8 cellular contexts compared by ENCODE assay signal in the genomic region with DNA sequence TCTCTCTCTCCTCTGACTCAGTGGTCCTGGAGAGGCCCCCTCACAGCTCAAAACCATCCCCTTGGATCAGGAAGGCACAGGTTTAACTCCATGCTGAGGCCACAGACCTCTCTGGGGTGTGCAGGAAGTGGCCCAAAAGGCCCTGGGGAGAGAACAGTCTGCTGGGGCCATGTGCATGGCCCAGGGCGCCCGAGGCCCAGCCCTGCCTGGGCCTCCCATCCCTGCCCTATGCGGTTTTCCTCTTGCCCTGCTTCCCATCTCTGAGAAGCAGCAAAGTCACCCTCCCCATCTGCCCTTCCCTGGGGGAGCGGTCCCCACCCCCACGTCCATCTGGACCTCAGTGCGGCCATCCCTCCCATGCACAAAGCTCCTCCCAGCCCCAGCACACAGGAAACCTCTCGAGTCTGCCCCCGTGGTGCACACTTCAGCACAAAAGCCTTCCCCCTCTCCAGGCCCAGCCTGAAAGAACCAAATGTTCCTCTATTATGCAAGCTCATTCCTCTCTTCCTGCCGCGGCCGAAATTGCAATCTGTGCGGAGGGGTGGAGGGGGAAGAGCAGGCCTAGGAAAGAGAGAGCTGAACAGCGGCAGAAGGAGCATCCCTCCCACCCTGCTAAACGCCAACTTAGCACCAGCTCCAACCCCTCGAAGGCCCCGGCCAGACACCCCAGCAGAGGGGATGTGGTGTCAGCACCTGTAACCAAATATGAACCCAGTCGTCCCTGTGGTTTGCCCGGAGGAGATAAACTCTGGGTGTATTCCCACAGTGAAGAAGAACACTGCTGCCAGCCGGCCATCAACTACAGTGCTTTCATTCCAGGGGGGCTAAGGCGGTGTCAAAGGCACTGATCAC.
A peak's percentile ranks its signal among the peaks of the same experiment; 100 is the strongest.
DNase-seq lines count a peak whose midpoint lies in the region; ATAC-seq lines count a peak whose summit lies in the region.

No MANE protein-coding gene starts in this region.

- DNase-seq in D341Med (ENCODE audit: low spot score) (peak; percentile 81), LHCN-M2 (ENCODE audit: low read depth) (peak; percentile 94), SK-MEL-5 (ENCODE audit: low read depth, low spot score) (peak; percentile 45), fibroblast of the conjunctiva (ENCODE audit: low read depth) (peak; percentile 83), nucleus accumbens (lab: John Stamatoyannopoulos, UW) (peak in 55 of 56 donors; percentile 31 to 90 (median 78)), OCI-M2 (lab: John Stamatoyannopoulos, UW; ENCODE audit: unreplicated experiment) (no peak)

- ATAC-seq in GM18870 (IDR thresholded peaks at IDR 0.05; ENCODE audit: unreplicated experiment) (no peak), GM18519 (IDR thresholded peaks at IDR 0.05; ENCODE audit: low FRiP score, unreplicated experiment) (no peak)

- in situ Hi-C loops in SK-MEL-5 (cut with HindIII; ENCODE audit: low pct_unique_long_range_greater_than_20kb, low sequenced_read_pairs), result no loop called here
